In the genomic region with DNA sequence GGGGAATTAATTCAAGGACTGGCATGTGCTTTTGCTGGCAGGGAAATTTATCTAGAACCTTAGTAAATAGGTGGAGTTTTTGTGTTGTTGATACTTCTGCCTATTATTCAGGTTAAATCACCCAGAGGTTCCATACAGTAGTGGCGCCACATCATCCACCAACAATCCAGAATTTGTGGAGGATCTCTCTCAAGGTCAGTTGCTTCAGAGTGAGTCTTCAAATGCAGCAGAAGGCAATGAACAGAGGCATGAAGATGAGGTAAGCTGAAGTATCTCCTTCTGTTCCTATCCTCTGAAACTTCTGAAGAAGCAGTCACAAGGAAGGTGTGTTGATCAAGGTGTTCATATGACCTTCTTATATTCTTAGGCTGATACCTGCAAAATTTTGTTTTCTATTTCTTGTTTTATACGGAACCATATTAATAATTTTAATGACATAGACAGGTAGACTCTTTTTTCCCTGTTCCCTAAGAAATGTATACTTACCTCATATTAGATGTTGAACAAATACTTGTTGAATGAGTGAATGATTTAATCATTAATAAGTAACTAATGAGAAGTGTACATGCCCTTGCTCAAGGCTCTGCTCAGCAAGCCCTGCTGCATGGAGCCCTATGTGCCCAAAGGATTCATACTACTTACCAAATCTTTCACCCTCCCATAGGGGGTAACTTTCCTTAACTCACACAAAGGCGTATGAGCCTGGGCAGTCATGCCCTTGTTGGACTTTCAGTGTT, we compare ENCODE assay signal across 20 cellular contexts.
"Had no signal": no experiment of that assay in that cellular context is flagged by ENCODE, and none has a peak within 500 bp of the region (broad histone marks: within the 10 kb centered on the region; RNA-seq: fewer than 3 reads in every experiment).

No MANE protein-coding gene starts in this region.

- H3K27ac ChIP-seq: neural progenitor cell, prostate gland, thyroid gland had no signal

- H3K9me3 ChIP-seq: mucosa of descending colon, prostate gland, thyroid gland had no signal

- H3K36me3 ChIP-seq: neural progenitor cell, prostate gland had no signal

- H3K27me3 ChIP-seq: neural progenitor cell, thyroid gland had no signal

- H2AFZ ChIP-seq: neural progenitor cell had no signal

- ATAC-seq: activated CD4-positive, alpha-beta T cell treated with anti-CD3 and anti-CD28 coated beads for 36 hours; activated CD8-positive, alpha-beta memory T cell treated with anti-CD3 and anti-CD28 coated beads, Interleukin-2, amount 10 ng/mL, durations not matched to agents 7 days and 5 days; activated T-helper 17 cell treated with anti-CD3 and anti-CD28 coated beads, Interleukin-2, amount 50 U/mL, for 72 hours; effector memory CD8-positive, alpha-beta T cell; left colon; mucosa of descending colon; naive thymus-derived CD4-positive, alpha-beta T cell; right cardiac atrium; WTC11 had no signal

- H3K4me3 ChIP-seq: mucosa of descending colon, neural progenitor cell, prostate gland, thyroid gland had no signal

- H3K4me2 ChIP-seq: neural progenitor cell had no signal

- DNase-seq: activated CD4-positive, alpha-beta memory T cell treated with anti-CD3 and anti-CD28 coated beads for 36 hours; activated CD4-positive, alpha-beta T cell treated with anti-CD3 and anti-CD28 coated beads for 36 hours; activated CD8-positive, alpha-beta memory T cell treated with anti-CD3 and anti-CD28 coated beads, Interleukin-2, amount 10 ng/mL, durations not matched to agents 7 days and 5 days; activated naive CD4-positive, alpha-beta T cell; activated naive CD8-positive, alpha-beta T cell treated with anti-CD3 and anti-CD28 coated beads, Interleukin-2, amount 10 ng/mL, durations not matched to agents 7 days and 5 days; caudate nucleus; effector memory CD8-positive, alpha-beta T cell; foreskin melanocyte; left colon; mucosa of descending colon; naive thymus-derived CD4-positive, alpha-beta T cell; right cardiac atrium; stimulated activated CD4-positive, alpha-beta T cell treated with anti-CD3 and anti-CD28 coated beads, Interleukin-2, amount 100 ng/mL, for 24 hours; stimulated activated naive CD4-positive, alpha-beta T cell treated with Interleukin-2 at 50 U/mL for 16 hours; thyroid gland had no signal

- H3K4me1 ChIP-seq: neural progenitor cell, prostate gland, thyroid gland had no signal

- FAIRE-seq: TTC549 had no signal
